ENCODE assay signal across 15 cellular contexts in genomic region chr13:98874029-98874397, GRCh38.
DNase-seq lines count a peak whose midpoint lies in the region; ATAC-seq, FAIRE-seq and TF ChIP-seq lines count a peak whose summit lies in the region.
"Had no signal": no experiment of that assay in that cellular context is flagged by ENCODE, and none has a peak within 500 bp of the region (broad histone marks: within the 10 kb centered on the region; RNA-seq: fewer than 3 reads in every experiment).

No MANE protein-coding gene starts in this region.

- H3K9me3 Mint-ChIP-seq in activated CD4-positive, alpha-beta memory T cell treated with anti-CD3 and anti-CD28 coated beads for 36 hours = peaks cover 11% of the 10 kb centered on the region
- H3K9me3 Mint-ChIP-seq in activated CD4-positive, alpha-beta memory T cell treated with anti-CD3 and anti-CD28 coated beads, Interleukin-2, amount 10 ng/mL, durations not matched to agents 7 days and 5 days = peaks cover 7% of the 10 kb centered on the region
- H3K9me3 Mint-ChIP-seq in activated T-helper 17 cell treated with anti-CD3 and anti-CD28 coated beads, Interleukin-2, amount 50 U/mL, for 72 hours = no peaks in the 10 kb centered on the region

- peak; percentile 68 for ATAC-seq in activated T-helper 17 cell treated with anti-CD3 and anti-CD28 coated beads, Interleukin-2, amount 50 U/mL, for 72 hours (replicated peaks)
- no peak for ATAC-seq in GM21367 (IDR thresholded peaks at IDR 0.05; ENCODE audit: unreplicated experiment)
- ATAC-seq: HepG2, Panc1 had no signal

- peaks cover 57% of the 10 kb centered on the region for H3K36me3 Mint-ChIP-seq in activated CD4-positive, alpha-beta memory T cell treated with anti-CD3 and anti-CD28 coated beads for 36 hours
- peaks cover 74% of the 10 kb centered on the region for H3K36me3 Mint-ChIP-seq in activated CD4-positive, alpha-beta memory T cell treated with anti-CD3 and anti-CD28 coated beads, Interleukin-2, amount 10 ng/mL, durations not matched to agents 7 days and 5 days (ENCODE audit: low read depth)
- H3K36me3 Mint-ChIP-seq in activated T-helper 17 cell treated with anti-CD3 and anti-CD28 coated beads, Interleukin-2, amount 50 U/mL, for 72 hours (ENCODE audit: low read depth) = peaks cover 93% of the 10 kb centered on the region

- H3K27ac Mint-ChIP-seq in activated CD4-positive, alpha-beta memory T cell treated with anti-CD3 and anti-CD28 coated beads for 36 hours = peak overlapping the region; percentile 35
- no peak overlapping the region for H3K27ac Mint-ChIP-seq in activated CD4-positive, alpha-beta memory T cell treated with anti-CD3 and anti-CD28 coated beads, Interleukin-2, amount 10 ng/mL, durations not matched to agents 7 days and 5 days
- peak overlapping the region; percentile 64 for H3K27ac Mint-ChIP-seq in activated T-helper 17 cell treated with anti-CD3 and anti-CD28 coated beads, Interleukin-2, amount 50 U/mL, for 72 hours

- POLR2A ChIA-PET in activated CD4-positive, alpha-beta memory T cell treated with anti-CD3 and anti-CD28 coated beads for 36 hours (lab: Charles Lee) = interaction anchor here (0.8 kb wide), 1 partner anchor 16 kb away, joined by 3 read pairs; no protein-coding TSS in a partner anchor
- POLR2A ChIA-PET in activated CD4-positive, alpha-beta memory T cell treated with anti-CD3 and anti-CD28 coated beads, Interleukin-2, amount 10 ng/mL, durations not matched to agents 7 days and 5 days (lab: Charles Lee) = interaction anchor here (1.0 to 2.9 kb wide), 3 partner anchors 35 to 214 kb away, joined by 3 to 10 read pairs (median 4); no protein-coding TSS in a partner anchor

- peak; percentile 48 for FAIRE-seq in H54 (lab: Jason Lieb, UNC)
- no peak for FAIRE-seq in GM12892 (lab: Jason Lieb, UNC)
- FAIRE-seq: D721Med, HepG2 had no signal

- H3K4me3 Mint-ChIP-seq in activated CD4-positive, alpha-beta memory T cell treated with anti-CD3 and anti-CD28 coated beads for 36 hours = no peak overlapping the region
- H3K4me3 Mint-ChIP-seq in activated CD4-positive, alpha-beta memory T cell treated with anti-CD3 and anti-CD28 coated beads, Interleukin-2, amount 10 ng/mL, durations not matched to agents 7 days and 5 days = no peak overlapping the region
- peak overlapping the region; percentile 7 for H3K4me3 Mint-ChIP-seq in activated T-helper 17 cell treated with anti-CD3 and anti-CD28 coated beads, Interleukin-2, amount 50 U/mL, for 72 hours

- H3K4me1 Mint-ChIP-seq in activated CD4-positive, alpha-beta memory T cell treated with anti-CD3 and anti-CD28 coated beads for 36 hours (ENCODE audit: low read depth) = peaks cover 24% of the 10 kb centered on the region
- peaks cover 35% of the 10 kb centered on the region for H3K4me1 Mint-ChIP-seq in activated CD4-positive, alpha-beta memory T cell treated with anti-CD3 and anti-CD28 coated beads, Interleukin-2, amount 10 ng/mL, durations not matched to agents 7 days and 5 days
- peaks cover 17% of the 10 kb centered on the region for H3K4me1 Mint-ChIP-seq in activated T-helper 17 cell treated with anti-CD3 and anti-CD28 coated beads, Interleukin-2, amount 50 U/mL, for 72 hours

- TF ChIP-seq POLR2A in H54 (IDR thresholded peaks at IDR 0.05; ENCODE audit: low read depth, low read length) (no peak), GM12892 (IDR thresholded peaks at IDR 0.05; ENCODE audit: low read depth, low read length) (no peak)

- CTCF ChIA-PET in activated CD4-positive, alpha-beta memory T cell treated with anti-CD3 and anti-CD28 coated beads for 36 hours (lab: Charles Lee) = interaction anchor here (1.1 to 1.6 kb wide), 3 partner anchors 160 to 392 kb away, joined by 3 to 7 read pairs (median 4); no protein-coding TSS in a partner anchor
- CTCF ChIA-PET in activated CD4-positive, alpha-beta memory T cell treated with anti-CD3 and anti-CD28 coated beads, Interleukin-2, amount 10 ng/mL, durations not matched to agents 7 days and 5 days (lab: Charles Lee) = interaction anchor here (1.2 to 2.2 kb wide), 3 partner anchors 26 to 154 kb away, joined by 3 to 7 read pairs (median 3); no protein-coding TSS in a partner anchor

- intact Hi-C loops in activated CD4-positive, alpha-beta memory T cell treated with anti-CD3 and anti-CD28 coated beads for 36 hours (cut with micrococcal nuclease) = loop anchor here (2.0 kb wide), 1 partner anchor 45 kb away; no protein-coding TSS in a partner anchor

- no peaks in the 10 kb centered on the region for H3K27me3 Mint-ChIP-seq in activated CD4-positive, alpha-beta memory T cell treated with anti-CD3 and anti-CD28 coated beads for 36 hours
- H3K27me3 Mint-ChIP-seq in activated CD4-positive, alpha-beta memory T cell treated with anti-CD3 and anti-CD28 coated beads, Interleukin-2, amount 10 ng/mL, durations not matched to agents 7 days and 5 days = no peaks in the 10 kb centered on the region
- H3K27me3 Mint-ChIP-seq in activated T-helper 17 cell treated with anti-CD3 and anti-CD28 coated beads, Interleukin-2, amount 50 U/mL, for 72 hours = no peaks in the 10 kb centered on the region

- DNase-seq in activated CD4-positive, alpha-beta memory T cell treated with anti-CD3 and anti-CD28 coated beads for 36 hours = no peak
- DNase-seq in activated CD4-positive, alpha-beta memory T cell treated with anti-CD3 and anti-CD28 coated beads, Interleukin-2, amount 10 ng/mL, durations not matched to agents 7 days and 5 days = no peak
- DNase-seq in H54 (ENCODE audit: insufficient read length, low spot score) (no peak), renal cortical epithelial cell (ENCODE audit: low read depth) (peak; percentile 26), GM12892 (ENCODE audit: insufficient read length) (no peak)
- DNase-seq: ACHN, AML-193, GOT3, KBM-7, NCI-H1694 treated with DMSO at 0.1 percent for 48 hours had no signal
